In genomic region chr18:26370037-26370436, GRCh38 we compare ENCODE assay signal across 6 cellular contexts.
"Had no signal": no experiment of that assay in that cellular context is flagged by ENCODE, and none has a peak within 500 bp of the region (broad histone marks: within the 10 kb centered on the region; RNA-seq: fewer than 3 reads in every experiment).

No MANE protein-coding gene starts in this region.

- H3K4me3 ChIP-seq: GM12878 had no signal

- FAIRE-seq: G401.6, GM12892, GM18507 had no signal

- DNase-seq: GDM1, GF-D8 had no signal

- ATAC-seq: GM12878 had no signal
